Comparison of ENCODE assay signal across 16 cellular contexts in the genomic region with DNA sequence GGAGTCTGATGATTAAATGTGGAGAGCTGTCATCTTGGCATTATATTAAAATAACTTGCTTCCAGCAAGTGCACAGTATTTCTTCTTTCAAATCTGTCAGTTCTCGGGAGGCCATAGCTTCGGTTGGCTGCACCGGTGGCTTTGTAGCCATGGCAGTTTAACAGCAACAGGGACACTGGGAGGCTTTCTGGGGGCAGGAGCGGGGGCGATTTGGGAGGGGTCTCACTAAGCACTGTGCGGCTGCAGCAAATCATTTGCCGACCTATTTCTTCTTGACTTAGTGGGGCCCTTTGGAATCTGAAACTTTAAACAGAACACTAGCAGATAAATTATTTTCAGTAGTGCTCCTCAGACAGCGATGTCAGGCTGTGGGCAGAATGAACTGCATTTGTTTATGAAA.
DNase-seq lines count a peak whose midpoint lies in the region; ATAC-seq, FAIRE-seq and TF ChIP-seq lines count a peak whose summit lies in the region.
"Had no signal": no experiment of that assay in that cellular context is flagged by ENCODE, and none has a peak within 500 bp of the region (broad histone marks: within the 10 kb centered on the region; RNA-seq: fewer than 3 reads in every experiment).

No MANE protein-coding gene starts in this region.

- H3K4me1 ChIP-seq in hepatocyte (ENCODE audit: insufficient read depth) (no peaks in the 10 kb centered on the region), neural progenitor cell (peaks cover 41% of the 10 kb centered on the region), HepG2 (ENCODE audit: insufficient read depth, low read length) (no peaks in the 10 kb centered on the region), trophoblast cell (ENCODE audit: control insufficient read depth in 1 of 2, insufficient read depth in 2 of 2, low read length in 2 of 2) (no peaks in the 10 kb centered on the region)

- no peak overlapping the region for H3K18ac ChIP-seq in trophoblast cell (ENCODE audit: low read length)

- TF ChIP-seq RAD21 in HepG2 (CRISPR knock-in tag; IDR thresholded peaks at IDR 0.05), result no peak

- peaks cover 56% of the 10 kb centered on the region for H3K4me1 Mint-ChIP-seq in neural progenitor cell
- H3K4me1 Mint-ChIP-seq: CD4-positive, CD25-positive, alpha-beta regulatory T cell had no signal

- intact Hi-C loops in HepG2 (cut with micrococcal nuclease; ENCODE audit: unreplicated experiment), result no loop called here

- no peak overlapping the region for H2BK12ac ChIP-seq in trophoblast cell (ENCODE audit: low read length)

- H3K27me3 ChIP-seq in hepatocyte (peaks cover 8% of the 10 kb centered on the region), neural progenitor cell (peaks cover 34% of the 10 kb centered on the region), HepG2 (ENCODE audit: control insufficient read depth in 1 of 2, insufficient read depth in 2 of 2, low read length in 2 of 2) (peaks cover 3 to 4% of the 10 kb centered on the region in 2 experiments; a peak in 3 of 5 replicates), trophoblast cell (ENCODE audit: insufficient read depth, low read length) (no peaks in the 10 kb centered on the region)
- H3K27me3 ChIP-seq: BLaER1 treated with 17β-estradiol and CSF1 and Interleukin-3, amounts not matched to agents 10 nM and 100 nM had no signal

- H3K9ac ChIP-seq in neural progenitor cell (no peak overlapping the region), HepG2 (ENCODE audit: insufficient read depth, low read depth, low read length) (no peak overlapping the region), trophoblast cell (ENCODE audit: low read length) (no peak overlapping the region)
- H3K9ac ChIP-seq: BLaER1 treated with 17β-estradiol and CSF1 and Interleukin-3, amounts not matched to agents 10 nM and 100 nM had no signal

- TF ChIP-seq POLR2A in HepG2 (IDR thresholded peaks at IDR 0.05; ENCODE audit: insufficient read depth in 1 of 2, low read depth in 2 of 2, low read length in 2 of 2), result no peak

- no peak overlapping the region for H2BK120ac ChIP-seq in trophoblast cell (ENCODE audit: insufficient read depth, low read length, poor library complexity)

- in situ Hi-C loops in HepG2 (cut with HindIII; ENCODE audit: extremely low pct_ligation_motif_present, low pct_unique_long_range_greater_than_20kb), result no loop called here

- no peak overlapping the region for H4K12ac ChIP-seq in trophoblast cell (ENCODE audit: low read depth, low read length)

- H3K36me3 Mint-ChIP-seq in neural progenitor cell, result no peaks in the 10 kb centered on the region
- H3K36me3 Mint-ChIP-seq: CD4-positive, CD25-positive, alpha-beta regulatory T cell had no signal

- 50% methylated on average over 8 of the region's 8 CpGs for WGBS in hepatocyte (ENCODE audit: low lambda C conversion rate, missing lambda C conversion rate)
- WGBS in HepG2 (ENCODE audit: low lambda C conversion rate), result 23% methylated on average over 8 of the region's 8 CpGs
- WGBS in trophoblast cell (ENCODE audit: extremely low coverage, insufficient coverage, insufficient read length), result no CpG with 5 or more reads among the region's 8 CpGs

- H3K27ac ChIP-seq in hepatocyte, result no peak overlapping the region
- no peak overlapping the region for H3K27ac ChIP-seq in neural progenitor cell
- H3K27ac ChIP-seq in HepG2 (ENCODE audit: extremely low read length, insufficient read depth, low read length), result no peak overlapping the region
- H3K27ac ChIP-seq in trophoblast cell (ENCODE audit: low read depth, low read length), result no peak overlapping the region
- H3K27ac ChIP-seq: BLaER1 treated with 17β-estradiol and CSF1 and Interleukin-3, amounts not matched to agents 10 nM and 100 nM had no signal

- FAIRE-seq in HepG2 (lab: Jason Lieb, UNC), result no peak

- H3K27me3 Mint-ChIP-seq in neural progenitor cell (ENCODE audit: insufficient read depth, low read depth), result peaks cover 12% of the 10 kb centered on the region
- H3K27me3 Mint-ChIP-seq: CD4-positive, CD25-positive, alpha-beta regulatory T cell had no signal

- H3K4ac ChIP-seq in trophoblast cell (ENCODE audit: low read depth, low read length), result no peak overlapping the region

- H2BK5ac ChIP-seq in trophoblast cell (ENCODE audit: low read depth, low read length, poor library complexity), result no peak overlapping the region

- H3K79me2 ChIP-seq in hepatocyte (no peaks in the 10 kb centered on the region), neural progenitor cell (ENCODE audit: low read depth) (no peaks in the 10 kb centered on the region), HepG2 (ENCODE audit: insufficient read depth, low read length) (no peaks in the 10 kb centered on the region), trophoblast cell (ENCODE audit: control insufficient read depth, insufficient read depth, low read length, poor library complexity) (no peaks in the 10 kb centered on the region)

- no TSS peak for BruUV-seq in HepG2 (replicated peaks; lab: Mats Ljungman, UMichigan)

- H2AK5ac ChIP-seq in trophoblast cell (ENCODE audit: low read length), result no peak overlapping the region

- H3K4me3 ChIP-seq in hepatocyte (no peak overlapping the region), neural progenitor cell (no peak overlapping the region), HepG2 (replicated peaks in 1 of 3; ENCODE audit: insufficient read depth in 1 of 3, low read depth in 2 of 3, low read length in 3 of 3) (no peak overlapping the region), trophoblast cell (ENCODE audit: low read depth, low read length) (no peak overlapping the region)
- H3K4me3 ChIP-seq: BLaER1 treated with 17β-estradiol and CSF1 and Interleukin-3, amounts not matched to agents 10 nM and 100 nM had no signal

- no peak overlapping the region for H3K23ac ChIP-seq in trophoblast cell (ENCODE audit: low read length)

- H3K14ac ChIP-seq in trophoblast cell (ENCODE audit: low read length), result no peak overlapping the region

- peaks cover 12% of the 10 kb centered on the region for H3F3A ChIP-seq in neural progenitor cell (ENCODE audit: low read depth)

- POLR2A ChIA-PET in HepG2 (lab: Yijun Ruan, JAX), result no interaction called here

- DNase-seq in NCI-H510A treated with DMSO at 0.1 percent for 48 hours (lab: John Stamatoyannopoulos, UW), result peak; percentile 55
- DNase-seq in NCI-H510A (lab: John Stamatoyannopoulos, UW), result no peak
- DNase-seq in hepatocyte (ENCODE audit: low spot score), result no peak
- DNase-seq in neural progenitor cell (ENCODE audit: low spot score), result no peak
- no peak for DNase-seq in HepG2 (ENCODE audit: low spot score)
- DNase-seq in trophoblast cell, result no peak
- DNase-seq in GM19240 (ENCODE audit: insufficient read length, low spot score), result no peak
- DNase-seq: 8988T; AML-193; CD4-positive, CD25-positive, alpha-beta regulatory T cell; DMS53; GF-D8; HCEC 1CT; HFFc6 had no signal

- peak overlapping the region; percentile 40 for H3K4me2 ChIP-seq in hepatocyte
- no peak overlapping the region for H3K4me2 ChIP-seq in neural progenitor cell
- no peak overlapping the region for H3K4me2 ChIP-seq in HepG2 (ENCODE audit: low read depth, low read length)
- no peak overlapping the region for H3K4me2 ChIP-seq in trophoblast cell (ENCODE audit: low read length)

- TF ChIP-seq EP300 in HepG2 (IDR thresholded peaks at IDR 0.05; ENCODE audit: low read depth in 2 of 2, low read length in 2 of 2), result no peak
- TF ChIP-seq EP300 in HepG2 (CRISPR knock-in tag; IDR thresholded peaks at IDR 0.05; ENCODE audit: borderline replicate concordance), result no peak

- CTCF ChIA-PET in HepG2 (lab: Yijun Ruan, JAX; ENCODE audit: low intra/inter-chr PET ratio, low total read pairs), result no interaction called here

- H3K9me3 ChIP-seq in hepatocyte (ENCODE audit: low read depth) (no peaks in the 10 kb centered on the region), neural progenitor cell (ENCODE audit: low read depth) (no peaks in the 10 kb centered on the region), HepG2 (ENCODE audit: low read length) (no peaks in the 10 kb centered on the region), trophoblast cell (ENCODE audit: insufficient read depth, low read depth, low read length) (no peaks in the 10 kb centered on the region)
- H3K9me3 ChIP-seq: BLaER1 treated with 17β-estradiol and CSF1 and Interleukin-3, amounts not matched to agents 10 nM and 100 nM had no signal

- peaks cover 6% of the 10 kb centered on the region for H3K9me3 Mint-ChIP-seq in neural progenitor cell
- H3K9me3 Mint-ChIP-seq: CD4-positive, CD25-positive, alpha-beta regulatory T cell had no signal

- H3K27ac Mint-ChIP-seq in neural progenitor cell, result peak overlapping the region; percentile 51
- H3K27ac Mint-ChIP-seq: CD4-positive, CD25-positive, alpha-beta regulatory T cell; HFFc6 had no signal

- H3K9me2 ChIP-seq in hepatocyte (replicated peaks; ENCODE audit: insufficient read depth), result no peaks in the 10 kb centered on the region

- TF ChIP-seq CTCF in hepatocyte (IDR thresholded peaks at IDR 0.05; ENCODE audit: poor library complexity) (no peak), neural progenitor cell (IDR thresholded peaks at IDR 0.05) (no peak), HepG2 (CRISPR knock-in tag; IDR thresholded peaks at IDR 0.05) (no peak)

- H3K36me3 ChIP-seq in hepatocyte (replicated peaks; ENCODE audit: insufficient read depth, low read depth) (no peaks in the 10 kb centered on the region), neural progenitor cell (no peaks in the 10 kb centered on the region), HepG2 (replicated peaks in 1 of 2; ENCODE audit: control insufficient read depth in 1 of 2, insufficient read depth in 2 of 2, low read length in 2 of 2) (no peaks in the 10 kb centered on the region), trophoblast cell (ENCODE audit: control insufficient read depth in 1 of 2, insufficient read depth in 2 of 2, low read length in 2 of 2) (no peaks in the 10 kb centered on the region)
- H3K36me3 ChIP-seq: BLaER1 treated with 17β-estradiol and CSF1 and Interleukin-3, amounts not matched to agents 10 nM and 100 nM had no signal

- peak overlapping the region; percentile 57 for H3K4me3 Mint-ChIP-seq in neural progenitor cell
- H3K4me3 Mint-ChIP-seq: CD4-positive, CD25-positive, alpha-beta regulatory T cell; HFFc6 had no signal

- no peak overlapping the region for H4K8ac ChIP-seq in trophoblast cell (ENCODE audit: low read depth, low read length)

- H3K79me1 ChIP-seq in trophoblast cell (ENCODE audit: low read length), result no peaks in the 10 kb centered on the region

- H4K20me1 ChIP-seq in hepatocyte (ENCODE audit: insufficient read depth, poor library complexity, severe bottlenecking), result no peaks in the 10 kb centered on the region
- peaks cover 5% of the 10 kb centered on the region for H4K20me1 ChIP-seq in neural progenitor cell (ENCODE audit: low read depth)
- H4K20me1 ChIP-seq in HepG2 (ENCODE audit: insufficient read depth, low read length), result no peaks in the 10 kb centered on the region
- H4K20me1 ChIP-seq: BLaER1 treated with 17β-estradiol and CSF1 and Interleukin-3, amounts not matched to agents 10 nM and 100 nM had no signal

- H2AFZ ChIP-seq in hepatocyte, result no peak overlapping the region
- H2AFZ ChIP-seq in neural progenitor cell (replicated peaks), result no peak overlapping the region
- no peak overlapping the region for H2AFZ ChIP-seq in HepG2 (ENCODE audit: low read length)
- H2AFZ ChIP-seq in trophoblast cell (ENCODE audit: insufficient read depth, low read length, poor library complexity), result no peak overlapping the region

- H4K91ac ChIP-seq in trophoblast cell (ENCODE audit: low read depth, low read length), result no peak overlapping the region

- no peak for ATAC-seq in HepG2
- no peak for ATAC-seq in HG02870 (IDR thresholded peaks at IDR 0.05; ENCODE audit: unreplicated experiment)

TF ChIP-seq in HepG2, 621 proteins besides CTCF, POLR2A, EP300 and RAD21 (continues in another document):
- no peak for TF ChIP-seq PPARG (CRISPR knock-in tag; conservative IDR thresholded peaks at IDR 0.05)
